In the genomic region with DNA sequence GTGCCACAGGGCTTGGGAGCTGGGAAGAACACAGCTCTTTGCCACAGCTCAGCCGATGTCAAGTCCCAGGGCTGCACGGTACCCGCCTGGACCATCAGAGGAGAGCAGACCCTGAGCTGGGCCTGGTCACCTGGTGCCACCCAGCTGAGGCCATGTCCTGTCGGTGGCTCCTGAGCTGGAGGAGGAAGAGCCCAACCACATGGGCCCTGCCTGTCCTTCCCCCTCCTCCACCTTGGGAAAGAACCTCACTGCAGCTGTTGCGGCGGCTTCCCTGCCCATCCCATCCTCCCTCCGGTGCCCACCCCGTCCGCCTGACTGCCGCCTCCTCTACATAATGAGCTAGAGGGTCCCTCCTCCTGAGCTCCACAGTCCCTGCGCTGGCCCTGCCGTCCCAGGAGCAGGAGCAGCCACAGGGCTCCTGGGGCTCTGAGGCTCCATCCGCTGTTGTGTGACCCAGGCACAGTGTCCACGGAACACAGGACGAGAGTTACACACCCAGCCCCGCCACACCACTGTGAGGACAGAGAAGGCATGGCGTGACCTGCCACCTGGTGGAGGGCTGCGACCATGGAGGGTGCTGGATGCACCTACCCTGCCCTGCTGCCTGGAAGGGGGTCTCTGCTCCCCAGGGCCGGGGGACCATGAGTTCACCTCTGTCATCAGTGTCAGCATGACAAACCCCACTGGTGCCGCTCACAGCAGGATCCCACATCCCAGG, we compare ENCODE assay signal across 8 cellular contexts. TPM values are rescaled to one million over a fixed set of nuclear protein-coding genes. Genes with fewer than 3 reads are reported as not detected.
DNase-seq lines count a peak whose midpoint lies in the region; ATAC-seq and TF ChIP-seq lines count a peak whose summit lies in the region.

No MANE protein-coding gene starts in this region.

- DNase-seq in GM03348 (ENCODE audit: low spot score) = peak; percentile 54
- peak; percentile 38 for DNase-seq in MG63
- peak; percentile 70 for DNase-seq in activated T-cell treated with anti-CD3 and anti-CD28 coated beads, Interleukin-2, amount 50 U/mL, for 24 hours
- no peak for DNase-seq in foreskin keratinocyte
- no peak for DNase-seq in sciatic nerve (ENCODE audit: low spot score)
- DNase-seq in T1000 (lab: John Stamatoyannopoulos, UW) = no peak

- intact Hi-C loops in sciatic nerve (cut with DNase I) = no loop called here

- ATAC-seq in foreskin keratinocyte (peak; percentile 11), sciatic nerve (peak; percentile 74), HG03520 (IDR thresholded peaks at IDR 0.05; ENCODE audit: unreplicated experiment) (no peak), HG02973 (IDR thresholded peaks at IDR 0.05; ENCODE audit: unreplicated experiment) (no peak)

- H3K4me3 Mint-ChIP-seq in activated T-cell treated with anti-CD3 and anti-CD28 coated beads, Interleukin-2, amount 50 U/mL, for 24 hours = no peak overlapping the region

- no peaks in the 10 kb centered on the region for H3K4me1 ChIP-seq in foreskin keratinocyte

- TF ChIP-seq CTCF in foreskin keratinocyte (conservative IDR thresholded peaks at IDR 0.05) = peak; percentile 63

- H3K27ac Mint-ChIP-seq in activated T-cell treated with anti-CD3 and anti-CD28 coated beads, Interleukin-2, amount 50 U/mL, for 24 hours = peak overlapping the region; percentile 63

- H3K27ac ChIP-seq in foreskin keratinocyte = no peak overlapping the region

- H3K27me3 Mint-ChIP-seq in activated T-cell treated with anti-CD3 and anti-CD28 coated beads, Interleukin-2, amount 50 U/mL, for 24 hours = peaks cover 4% of the 10 kb centered on the region

- peaks cover 9% of the 10 kb centered on the region for H3K4me1 Mint-ChIP-seq in activated T-cell treated with anti-CD3 and anti-CD28 coated beads, Interleukin-2, amount 50 U/mL, for 24 hours (ENCODE audit: low read depth)

- no peaks in the 10 kb centered on the region for H3K9me3 Mint-ChIP-seq in activated T-cell treated with anti-CD3 and anti-CD28 coated beads, Interleukin-2, amount 50 U/mL, for 24 hours

- H3K36me3 ChIP-seq in MG63 = no peaks in the 10 kb centered on the region

- no peaks in the 10 kb centered on the region for H3K9me3 ChIP-seq in MG63

- no peak overlapping the region for H3K4me3 ChIP-seq in MG63

- peaks cover 14% of the 10 kb centered on the region for H3K36me3 Mint-ChIP-seq in activated T-cell treated with anti-CD3 and anti-CD28 coated beads, Interleukin-2, amount 50 U/mL, for 24 hours (ENCODE audit: low read depth)

- H3K27me3 ChIP-seq in MG63 (no peaks in the 10 kb centered on the region), foreskin keratinocyte (peaks cover 21% of the 10 kb centered on the region)

RNA-seq across cellular contexts. Expression of a gene that starts 21.4 kb away (rescaled TPM):
- 65.4 and 74.3 TPM in 2 replicates for total RNA-seq in MG63 (2014; rRNA removed; shearing (Covaris generic); ENCODE audit: low replicate concordance)
- total RNA-seq in foreskin keratinocyte = 26.1 and 27.1 TPM in 2 replicates
- 41.1 and 43.9 TPM in 2 replicates for polyA plus RNA-seq in foreskin keratinocyte
- total RNA-seq in sciatic nerve = 26.8 TPM

Comparison
In these comparisons a context has a peak if more than half of its experiments do, and no peak if none do; other contexts are left out.
1. DNase-seq: peak in GM03348 (single experiment), MG63 (single experiment) and activated T-cell treated with anti-CD3 and anti-CD28 coated beads, Interleukin-2, amount 50 U/mL, for 24 hours (single experiment); none in foreskin keratinocyte (0 of 2), sciatic nerve (single experiment) and T1000 (single experiment).
2. ATAC-seq: peak in foreskin keratinocyte (single experiment) and sciatic nerve (single experiment); none in HG03520 (single experiment) and HG02973 (single experiment).